8 cellular contexts compared by ENCODE assay signal in genomic region chr11:116927163-116927772, GRCh38.
DNase-seq lines count a peak whose midpoint lies in the region; ATAC-seq and TF ChIP-seq lines count a peak whose summit lies in the region.

No MANE protein-coding gene starts in this region.

- H3K36me3 ChIP-seq in OCI-LY7 (ENCODE audit: insufficient read depth, low read length), result peaks cover 31% of the 10 kb centered on the region
- peaks cover 21% of the 10 kb centered on the region for H3K36me3 ChIP-seq in adipocyte (ENCODE audit: control insufficient read depth, insufficient read depth, low read length, severe bottlenecking)
- no peaks in the 10 kb centered on the region for H3K36me3 ChIP-seq in neural progenitor cell

- H3K27me3 ChIP-seq in adipocyte (replicated peaks; ENCODE audit: control insufficient read depth, insufficient read depth, low read length) (no peaks in the 10 kb centered on the region), neural progenitor cell (no peaks in the 10 kb centered on the region)

- H4K20me1 ChIP-seq in OCI-LY7 (ENCODE audit: insufficient read depth, low read length) (no peaks in the 10 kb centered on the region), neural progenitor cell (ENCODE audit: low read depth) (peaks cover 17% of the 10 kb centered on the region)

- no peak overlapping the region for H3K9ac ChIP-seq in adipocyte (ENCODE audit: low read length)
- no peak overlapping the region for H3K9ac ChIP-seq in neural progenitor cell

- H3K9me3 ChIP-seq in OCI-LY7 (ENCODE audit: low read length), result no peaks in the 10 kb centered on the region
- no peaks in the 10 kb centered on the region for H3K9me3 ChIP-seq in adipocyte (ENCODE audit: control insufficient read depth, low read length)
- H3K9me3 ChIP-seq in neural progenitor cell (ENCODE audit: low read depth), result no peaks in the 10 kb centered on the region

- no peak overlapping the region for H3K27ac Mint-ChIP-seq in neural progenitor cell

- H3K27me3 Mint-ChIP-seq in neural progenitor cell (ENCODE audit: insufficient read depth, low read depth), result peaks cover 2% of the 10 kb centered on the region

- POLR2A ChIA-PET in OCI-LY7 (lab: Charles Lee), result interaction anchor here (0.7 to 3.0 kb wide), 9 partner anchors 10 to 252 kb away, joined by 3 to 23 read pairs (median 5); no protein-coding TSS in a partner anchor

- H3K79me2 ChIP-seq in OCI-LY7 (ENCODE audit: insufficient read depth, low read depth, low read length) (peaks cover 57% of the 10 kb centered on the region; the same call in 1 of the 2 replicates), neural progenitor cell (ENCODE audit: low read depth) (no peaks in the 10 kb centered on the region)

- peak; percentile 82 for TF ChIP-seq CTCF in OCI-LY7 (conservative IDR thresholded peaks at IDR 0.05; ENCODE audit: low read length)
- peak; percentile 43 for TF ChIP-seq CTCF in neural progenitor cell (IDR thresholded peaks at IDR 0.05)

- H3F3A ChIP-seq in neural progenitor cell (ENCODE audit: low read depth), result peaks cover 6% of the 10 kb centered on the region

- H3K9me2 ChIP-seq in OCI-LY7 (ENCODE audit: insufficient read depth, low read length), result no peaks in the 10 kb centered on the region

- H3K27ac ChIP-seq in OCI-LY7 (ENCODE audit: low read depth, low read length, poor library complexity, severe bottlenecking) (peak overlapping the region; percentile 97), neural progenitor cell (no peak overlapping the region)

- peaks cover 5% of the 10 kb centered on the region for H3K36me3 Mint-ChIP-seq in neural progenitor cell

- H3K4me1 ChIP-seq in OCI-LY7 (ENCODE audit: insufficient read depth, low read length, poor library complexity, severe bottlenecking) (peaks cover 92% of the 10 kb centered on the region), adipocyte (ENCODE audit: control insufficient read depth, insufficient read depth, low read length) (peaks cover 28% of the 10 kb centered on the region), neural progenitor cell (peaks cover 15% of the 10 kb centered on the region)

- peak overlapping the region; percentile 20; the same call in 1 of the 2 replicates for H2AFZ ChIP-seq in OCI-LY7 (ENCODE audit: low read length)
- H2AFZ ChIP-seq in neural progenitor cell (replicated peaks), result no peak overlapping the region

- H3K4me1 Mint-ChIP-seq in neural progenitor cell, result peaks cover 26% of the 10 kb centered on the region

- H3K4me3 ChIP-seq in OCI-LY7 (ENCODE audit: low read depth, low read length, poor library complexity, severe bottlenecking) (peak overlapping the region; percentile 60), adipocyte (ENCODE audit: low read length) (no peak overlapping the region), neural progenitor cell (no peak overlapping the region)

- no TSS peak for BruUV-seq in OCI-LY7 (replicated peaks; lab: Mats Ljungman, UMichigan)

- intact Hi-C loops in OCI-LY7 (cut with micrococcal nuclease; ENCODE audit: unreplicated experiment), result loop anchor here (1.0 to 5.0 kb wide), 2 partner anchors 45 to 169 kb away; no protein-coding TSS in a partner anchor

- ATAC-seq in HG03565 (IDR thresholded peaks at IDR 0.05; ENCODE audit: unreplicated experiment), result no peak
- no peak for ATAC-seq in HG03457 (IDR thresholded peaks at IDR 0.05; ENCODE audit: unreplicated experiment)
- ATAC-seq in GM21576 (IDR thresholded peaks at IDR 0.05; ENCODE audit: unreplicated experiment), result no peak

- H3K4me2 ChIP-seq in OCI-LY7 (ENCODE audit: low read length), result peak overlapping the region; percentile 92
- no peak overlapping the region for H3K4me2 ChIP-seq in neural progenitor cell

- DNase-seq in ELR (ENCODE audit: low read depth) (peak; percentile 43), OCI-LY7 (ENCODE audit: low spot score) (peak; percentile 88), adipocyte (ENCODE audit: low read depth) (peak; percentile 5), neural progenitor cell (ENCODE audit: low spot score) (no peak), NCI-H2196 (lab: John Stamatoyannopoulos, UW; ENCODE audit: unreplicated experiment) (no peak)

- H3K4me3 Mint-ChIP-seq in neural progenitor cell, result no peak overlapping the region

- CTCF ChIA-PET in OCI-LY7 (lab: Charles Lee; ENCODE audit: unreplicated experiment), result interaction anchor here (0.7 kb wide), 1 partner anchor 66 kb away, joined by 3 read pairs; no protein-coding TSS in a partner anchor

- no peaks in the 10 kb centered on the region for H3K9me3 Mint-ChIP-seq in neural progenitor cell

Comparison
In these comparisons a context has a peak if more than half of its experiments do, and no peak if none do; other contexts are left out.
1. DNase-seq: peak in ELR (single experiment), OCI-LY7 (single experiment) and adipocyte (single experiment); none in neural progenitor cell (single experiment) and NCI-H2196 (single experiment).